Comparison of ENCODE assay signal across 18 cellular contexts in the genomic region with DNA sequence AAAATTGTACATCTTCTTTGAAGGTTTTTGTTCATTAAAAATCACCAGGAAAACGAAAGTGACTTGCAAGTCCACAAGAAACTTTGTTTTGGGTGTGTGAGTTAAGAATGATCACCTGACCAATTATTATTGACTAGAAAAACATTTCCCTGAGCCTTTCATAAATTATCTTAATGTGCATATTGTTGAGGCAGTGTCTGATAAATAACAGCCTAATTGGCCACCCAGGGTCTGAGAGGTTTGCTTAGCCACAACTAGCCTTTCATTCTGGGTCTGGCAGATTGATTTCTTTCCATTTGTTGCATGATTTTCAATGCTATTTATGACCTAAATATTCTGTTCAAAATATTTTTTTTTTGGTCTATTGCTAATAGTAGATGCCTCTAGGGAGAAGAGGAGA.
DNase-seq lines count a peak whose midpoint lies in the region; FAIRE-seq and TF ChIP-seq lines count a peak whose summit lies in the region.
"Had no signal": no experiment of that assay in that cellular context is flagged by ENCODE, and none has a peak within 500 bp of the region (broad histone marks: within the 10 kb centered on the region; RNA-seq: fewer than 3 reads in every experiment).

No MANE protein-coding gene starts in this region.

- H4K20me1 ChIP-seq in BLaER1 treated with 17β-estradiol and CSF1 and Interleukin-3, amounts not matched to agents 10 nM and 100 nM, result peaks cover 0 to 74% (median 32%) of the 10 kb centered on the region in 11 experiments; a peak in 11 of 22 replicates

- no peak overlapping the region for H3K27ac Mint-ChIP-seq in activated T-cell treated with anti-CD3 and anti-CD28 coated beads, Interleukin-2, amount 50 U/mL, for 24 hours
- H3K27ac Mint-ChIP-seq: B cell; CD8-positive, alpha-beta T cell had no signal

- H3K4me3 Mint-ChIP-seq in activated T-cell treated with anti-CD3 and anti-CD28 coated beads, Interleukin-2, amount 50 U/mL, for 24 hours, result no peak overlapping the region
- H3K4me3 Mint-ChIP-seq: B cell; CD8-positive, alpha-beta T cell had no signal

- H3K27me3 Mint-ChIP-seq in activated T-cell treated with anti-CD3 and anti-CD28 coated beads, Interleukin-2, amount 50 U/mL, for 24 hours, result peaks cover 2% of the 10 kb centered on the region
- H3K27me3 Mint-ChIP-seq: B cell had no signal

- no peaks in the 10 kb centered on the region for H3K4me1 Mint-ChIP-seq in activated T-cell treated with anti-CD3 and anti-CD28 coated beads, Interleukin-2, amount 50 U/mL, for 24 hours (ENCODE audit: low read depth)

- POLR2A ChIA-PET in HEK293 (lab: Yijun Ruan, JAX), result no interaction called here

- intact Hi-C loops in breast epithelium (cut with DNase I; ENCODE audit: low total_unique reads), result no loop called here

- no peak overlapping the region for H3K9ac ChIP-seq in BLaER1 treated with 17β-estradiol and CSF1 and Interleukin-3, amounts not matched to agents 10 nM and 100 nM
- H3K9ac ChIP-seq: GM23248 had no signal

- CTCF ChIA-PET in HEK293 (lab: Yijun Ruan, JAX), result interaction anchor here (0.6 kb wide), 1 partner anchor 146 kb away, joined by 3 read pairs; no protein-coding TSS in a partner anchor

- peak overlapping the region in 2 of 11 experiments; percentile 5 to 40; a peak in 1 of 22 replicates for H3K27ac ChIP-seq in BLaER1 treated with 17β-estradiol and CSF1 and Interleukin-3, amounts not matched to agents 10 nM and 100 nM
- H3K27ac ChIP-seq in HEK293 (ENCODE audit: extremely low read depth, low read depth, low read length) (no peak overlapping the region), breast epithelium (no peak overlapping the region)
- H3K27ac ChIP-seq: C4-2B, GM23248, HL-60 had no signal

- DNase-seq in NCI-H748 (lab: John Stamatoyannopoulos, UW; ENCODE audit: unreplicated experiment) (peak; percentile 78), breast epithelium (ENCODE audit: low spot score in 2 of 2) (no peak), GM20000 (ENCODE audit: low spot score) (no peak)
- no peak for DNase-seq in activated T-cell treated with anti-CD3 and anti-CD28 coated beads, Interleukin-2, amount 50 U/mL, for 24 hours
- DNase-seq: Caco-2; CD8-positive, alpha-beta T cell; DND-41; GF-D8; GM23248; IMR-90 had no signal

- peaks cover 0 to 9% (median 0%) of the 10 kb centered on the region in 11 experiments; a peak in 3 of 22 replicates for H3K36me3 ChIP-seq in BLaER1 treated with 17β-estradiol and CSF1 and Interleukin-3, amounts not matched to agents 10 nM and 100 nM
- H3K36me3 ChIP-seq in HEK293 (ENCODE audit: control insufficient read depth in 2 of 2, insufficient read depth in 1 of 2, low read length in 2 of 2) (no peaks in the 10 kb centered on the region), breast epithelium (no peaks in the 10 kb centered on the region)

- peaks cover 0 to 10% (median 0%) of the 10 kb centered on the region in 11 experiments; a peak in 7 of 22 replicates for H3K9me3 ChIP-seq in BLaER1 treated with 17β-estradiol and CSF1 and Interleukin-3, amounts not matched to agents 10 nM and 100 nM (replicated peaks in 1 of 11)
- no peaks in the 10 kb centered on the region for H3K9me3 ChIP-seq in HEK293 (ENCODE audit: control insufficient read depth, insufficient read depth, low read depth, low read length)
- no peaks in the 10 kb centered on the region for H3K9me3 ChIP-seq in breast epithelium
- H3K9me3 ChIP-seq: Caco-2 had no signal

- H3K4me2 ChIP-seq in BLaER1 treated with 17β-estradiol and CSF1 and Interleukin-3, amounts not matched to agents 10 nM and 100 nM, result peak overlapping the region in 7 of 11 experiments; percentile 5 to 74 (median 63); a peak in 10 of 22 replicates

- TF ChIP-seq CTCF in HEK293 (tag by site-specific recombination; IDR thresholded peaks at IDR 0.05) (no peak), breast epithelium (IDR thresholded peaks at IDR 0.05) (no peak), GM20000 (IDR thresholded peaks at IDR 0.05; ENCODE audit: extremely low read depth, missing control alignments) (no peak)

- no peak overlapping the region for H3K4me3 ChIP-seq in BLaER1 treated with 17β-estradiol and CSF1 and Interleukin-3, amounts not matched to agents 10 nM and 100 nM
- H3K4me3 ChIP-seq in HEK293 (ENCODE audit: low read depth, low read length) (no peak overlapping the region), breast epithelium (no peak overlapping the region)
- H3K4me3 ChIP-seq: GM23248 had no signal

- TF ChIP-seq POLR2A in breast epithelium (IDR thresholded peaks at IDR 0.05), result no peak

- peak; percentile 35 for FAIRE-seq in endometrium (lab: Jason Lieb, UNC)
- FAIRE-seq: A204.1, H54 had no signal

- no peaks in the 10 kb centered on the region for H3K36me3 Mint-ChIP-seq in activated T-cell treated with anti-CD3 and anti-CD28 coated beads, Interleukin-2, amount 50 U/mL, for 24 hours (ENCODE audit: low read depth)
- H3K36me3 Mint-ChIP-seq: CD8-positive, alpha-beta T cell had no signal

- no peaks in the 10 kb centered on the region for H3K9me3 Mint-ChIP-seq in activated T-cell treated with anti-CD3 and anti-CD28 coated beads, Interleukin-2, amount 50 U/mL, for 24 hours
- H3K9me3 Mint-ChIP-seq: CD8-positive, alpha-beta T cell had no signal

- H3K4me1 ChIP-seq in BLaER1 treated with 17β-estradiol and CSF1 and Interleukin-3, amounts not matched to agents 10 nM and 100 nM, result peaks cover 41 to 97% (median 91%) of the 10 kb centered on the region in 10 experiments
- peaks cover 28% of the 10 kb centered on the region for H3K4me1 ChIP-seq in HEK293 (ENCODE audit: control insufficient read depth, insufficient read depth, low read length)
- H3K4me1 ChIP-seq in breast epithelium, result no peaks in the 10 kb centered on the region

- no peaks in the 10 kb centered on the region for H3K27me3 ChIP-seq in BLaER1 treated with 17β-estradiol and CSF1 and Interleukin-3, amounts not matched to agents 10 nM and 100 nM
- no peaks in the 10 kb centered on the region for H3K27me3 ChIP-seq in breast epithelium

TF ChIP-seq in HEK293, 187 proteins besides CTCF, POLR2A, EP300 and RAD21:
- TF ChIP-seq, protein P1, sequence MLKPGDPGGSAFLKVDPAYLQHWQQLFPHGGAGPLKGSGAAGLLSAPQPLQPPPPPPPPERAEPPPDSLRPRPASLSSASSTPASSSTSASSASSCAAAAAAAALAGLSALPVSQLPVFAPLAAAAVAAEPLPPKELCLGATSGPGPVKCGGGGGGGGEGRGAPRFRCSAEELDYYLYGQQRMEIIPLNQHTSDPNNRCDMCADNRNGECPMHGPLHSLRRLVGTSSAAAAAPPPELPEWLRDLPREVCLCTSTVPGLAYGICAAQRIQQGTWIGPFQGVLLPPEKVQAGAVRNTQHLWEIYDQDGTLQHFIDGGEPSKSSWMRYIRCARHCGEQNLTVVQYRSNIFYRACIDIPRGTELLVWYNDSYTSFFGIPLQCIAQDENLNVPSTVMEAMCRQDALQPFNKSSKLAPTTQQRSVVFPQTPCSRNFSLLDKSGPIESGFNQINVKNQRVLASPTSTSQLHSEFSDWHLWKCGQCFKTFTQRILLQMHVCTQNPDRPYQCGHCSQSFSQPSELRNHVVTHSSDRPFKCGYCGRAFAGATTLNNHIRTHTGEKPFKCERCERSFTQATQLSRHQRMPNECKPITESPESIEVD (tag by site-specific recombination; IDR thresholded peaks at IDR 0.05), result 0 out of 2 replicates have a peak, but pooled peaks have one; percentile 15
- no peak for TF ChIP-seq ZNF274 (IDR thresholded peaks at IDR 0.05; ENCODE audit: low read length)
- TF ChIP-seq ZNF274 (tag by site-specific recombination; IDR thresholded peaks at IDR 0.05; ENCODE audit: borderline replicate concordance), result no peak
- TF ChIP-seq GLIS1 (tag by site-specific recombination; IDR thresholded peaks at IDR 0.05), result peak; percentile 79
